Comparison of ENCODE assay signal across 8 cellular contexts in the genomic region with DNA sequence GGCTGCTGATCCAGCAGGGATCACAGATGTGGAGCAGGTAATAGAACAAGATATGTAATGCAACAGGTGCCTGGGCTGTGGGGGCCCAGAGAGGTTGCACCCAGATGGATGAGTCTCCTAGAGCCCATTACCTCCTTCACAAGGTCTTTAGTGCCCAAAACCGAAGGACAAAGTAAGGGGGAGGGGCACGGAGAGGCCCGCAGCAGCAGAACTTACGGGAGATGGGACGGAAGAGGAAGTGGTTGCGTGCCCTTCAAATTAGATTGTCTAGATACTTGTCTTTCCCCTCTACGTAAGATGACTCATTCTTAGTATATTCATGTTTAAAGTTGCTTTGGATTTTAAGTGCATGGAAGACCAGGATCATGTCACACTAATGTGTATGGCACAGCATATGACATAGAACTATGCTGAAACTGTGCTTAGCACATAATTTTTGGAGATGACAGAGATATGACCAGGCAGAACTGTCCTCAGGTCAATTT. TPM values are rescaled to one million over a fixed set of nuclear protein-coding genes. Genes with fewer than 3 reads are reported as not detected.
DNase-seq lines count a peak whose midpoint lies in the region; ATAC-seq and TF ChIP-seq lines count a peak whose summit lies in the region.

No MANE protein-coding gene starts in this region.

- no peak overlapping the region for H3K4me2 ChIP-seq in fibroblast of lung (ENCODE audit: extremely low read depth, insufficient read depth, low read length)

- no peak for TF ChIP-seq CTCF in CD8-positive, alpha-beta T cell (IDR thresholded peaks at IDR 0.05)
- no peak for TF ChIP-seq CTCF in fibroblast of lung (conservative IDR thresholded peaks at IDR 0.05 in 1 of 2, IDR thresholded peaks at IDR 0.05 in 1 of 2; ENCODE audit: low read depth in 1 of 2, low read length in 2 of 2)

- peaks cover 30% of the 10 kb centered on the region for H3K4me1 Mint-ChIP-seq in CD8-positive, alpha-beta T cell (ENCODE audit: low read depth)
- H3K4me1 Mint-ChIP-seq in activated CD4-positive, alpha-beta memory T cell treated with anti-CD3 and anti-CD28 coated beads for 36 hours (ENCODE audit: low read depth), result peaks cover 31% of the 10 kb centered on the region

- H3K27me3 ChIP-seq in CD8-positive, alpha-beta T cell (ENCODE audit: insufficient read depth, low read length), result no peaks in the 10 kb centered on the region
- H3K27me3 ChIP-seq in fibroblast of lung (ENCODE audit: control insufficient read depth, insufficient read depth, low read length), result no peaks in the 10 kb centered on the region

- H3K4me1 ChIP-seq in CD8-positive, alpha-beta T cell (ENCODE audit: insufficient read depth, low read length), result peaks cover 24% of the 10 kb centered on the region
- no peaks in the 10 kb centered on the region for H3K4me1 ChIP-seq in fibroblast of lung (ENCODE audit: control insufficient read depth, extremely low read depth, insufficient read depth, low read length)

- no peaks in the 10 kb centered on the region for H3K36me3 Mint-ChIP-seq in CD8-positive, alpha-beta T cell
- H3K36me3 Mint-ChIP-seq in activated CD4-positive, alpha-beta memory T cell treated with anti-CD3 and anti-CD28 coated beads for 36 hours, result no peaks in the 10 kb centered on the region

- H2AFZ ChIP-seq in fibroblast of lung (ENCODE audit: low read length), result no peak overlapping the region

- intact Hi-C loops in CD8-positive, alpha-beta T cell (cut with DNase I, micrococcal nuclease), result loop anchor here (1.0 to 10.0 kb wide), 10 partner anchors 13 to 1498 kb away; a partner anchor contains a TSS
- intact Hi-C loops in activated CD4-positive, alpha-beta memory T cell treated with anti-CD3 and anti-CD28 coated beads for 36 hours (cut with micrococcal nuclease), result loop anchor here (1.0 to 10.0 kb wide), 14 partner anchors 38 to 1092 kb away; a partner anchor contains a TSS

- peak overlapping the region; percentile 76 for H3K4me3 Mint-ChIP-seq in CD8-positive, alpha-beta T cell
- H3K4me3 Mint-ChIP-seq in activated CD4-positive, alpha-beta memory T cell treated with anti-CD3 and anti-CD28 coated beads for 36 hours, result peak overlapping the region; percentile 64

- no peaks in the 10 kb centered on the region for H3K9me3 Mint-ChIP-seq in CD8-positive, alpha-beta T cell
- H3K9me3 Mint-ChIP-seq in activated CD4-positive, alpha-beta memory T cell treated with anti-CD3 and anti-CD28 coated beads for 36 hours, result no peaks in the 10 kb centered on the region

- H3K79me2 ChIP-seq in fibroblast of lung (ENCODE audit: control insufficient read depth, insufficient read depth, low read length), result no peaks in the 10 kb centered on the region

- DNase-seq in CD8-positive, alpha-beta T cell, result peak; percentile 22 to 85 (median 67)
- peak; percentile 61 for DNase-seq in M059J (ENCODE audit: low read depth)
- DNase-seq in activated CD4-positive, alpha-beta memory T cell treated with anti-CD3 and anti-CD28 coated beads for 36 hours, result peak; percentile 87
- peak; percentile 23 to 76 for DNase-seq in fibroblast of lung (ENCODE audit: low read depth in 2 of 2)
- DNase-seq in stimulated activated CD4-positive, alpha-beta T cell treated with anti-CD3 and anti-CD28 coated beads, Interleukin-4, amount 100 ng/mL, for 1 hour, result peak; percentile 59
- no peak for DNase-seq in NCI-H1048 (lab: John Stamatoyannopoulos, UW)
- DNase-seq in globus pallidus (ENCODE audit: low spot score), result no peak

- POLR2A ChIA-PET in CD8-positive, alpha-beta T cell (lab: Charles Lee), result interaction anchor here (1.5 to 1.9 kb wide), 2 partner anchors 13 to 144 kb away, joined by 5 to 6 read pairs; a partner anchor contains a TSS
- POLR2A ChIA-PET in activated CD4-positive, alpha-beta memory T cell treated with anti-CD3 and anti-CD28 coated beads for 36 hours (lab: Charles Lee), result interaction anchor here (0.8 kb wide), 1 partner anchor 12 kb away, joined by 4 read pairs; no protein-coding TSS in a partner anchor

- peak; percentile 91 for ATAC-seq in CD8-positive, alpha-beta T cell
- ATAC-seq in GM21723 (IDR thresholded peaks at IDR 0.05; ENCODE audit: unreplicated experiment), result peak; percentile 66

- CTCF ChIA-PET in CD8-positive, alpha-beta T cell (lab: Charles Lee), result interaction anchor here (0.6 to 1.8 kb wide), 13 partner anchors 10 to 1093 kb away, joined by 3 to 9 read pairs (median 4); no protein-coding TSS in a partner anchor
- CTCF ChIA-PET in activated CD4-positive, alpha-beta memory T cell treated with anti-CD3 and anti-CD28 coated beads for 36 hours (lab: Charles Lee), result interaction anchor here (0.6 to 2.6 kb wide), 30 partner anchors 12 to 1160 kb away, joined by 3 to 27 read pairs (median 4); a partner anchor contains a TSS

- H4K20me1 ChIP-seq in fibroblast of lung (ENCODE audit: control insufficient read depth, extremely low read depth, insufficient read depth, low read length), result no peaks in the 10 kb centered on the region

- peak overlapping the region; percentile 17 for H3K4me3 ChIP-seq in CD8-positive, alpha-beta T cell (ENCODE audit: low read depth, low read length)
- H3K4me3 ChIP-seq in fibroblast of lung (replicated peaks in 1 of 4; ENCODE audit: control extremely low read depth in 1 of 4, insufficient read depth in 1 of 4, low read depth in 3 of 4, low read length in 4 of 4), result no peak overlapping the region

- peak overlapping the region; percentile 25 for H3K27ac ChIP-seq in CD8-positive, alpha-beta T cell (ENCODE audit: low read depth, low read length)
- H3K27ac ChIP-seq in fibroblast of lung (ENCODE audit: insufficient read depth, low read length), result no peak overlapping the region

- H3K9ac ChIP-seq in fibroblast of lung (ENCODE audit: insufficient read depth, low read length), result no peak overlapping the region

- H3K36me3 ChIP-seq in CD8-positive, alpha-beta T cell (ENCODE audit: insufficient read depth, low read length), result no peaks in the 10 kb centered on the region
- H3K36me3 ChIP-seq in fibroblast of lung (ENCODE audit: control insufficient read depth, insufficient read depth, low read length), result no peaks in the 10 kb centered on the region

- H3K9me3 ChIP-seq in CD8-positive, alpha-beta T cell (ENCODE audit: low read length), result no peaks in the 10 kb centered on the region
- no peaks in the 10 kb centered on the region for H3K9me3 ChIP-seq in fibroblast of lung (ENCODE audit: control insufficient read depth, insufficient read depth, low read depth, low read length)

- no peaks in the 10 kb centered on the region for H3K27me3 Mint-ChIP-seq in CD8-positive, alpha-beta T cell (ENCODE audit: low read depth)
- H3K27me3 Mint-ChIP-seq in activated CD4-positive, alpha-beta memory T cell treated with anti-CD3 and anti-CD28 coated beads for 36 hours, result no peaks in the 10 kb centered on the region

- peak overlapping the region; percentile 97 for H3K27ac Mint-ChIP-seq in CD8-positive, alpha-beta T cell
- peak overlapping the region; percentile 96 for H3K27ac Mint-ChIP-seq in activated CD4-positive, alpha-beta memory T cell treated with anti-CD3 and anti-CD28 coated beads for 36 hours

RNA-seq across cellular contexts. Expression of a gene that starts 5.7 kb away (rescaled TPM):
- total RNA-seq in CD8-positive, alpha-beta T cell, result 1 to 10 TPM; 7.3 to 7.5 TPM
- total RNA-seq in M059J (2014; rRNA removed; shearing (Covaris generic)), result 17.5 and 19.8 TPM in 2 replicates
- total RNA-seq in activated CD4-positive, alpha-beta memory T cell treated with anti-CD3 and anti-CD28 coated beads for 36 hours, result 10 to 100 TPM; 35.6 to 40.4 TPM
- total RNA-seq in fibroblast of lung, result 14.2 and 14.9 TPM in 2 replicates
- 16.0 and 21.8 TPM in 2 replicates for polyA plus RNA-seq in fibroblast of lung
- 9.5 and 13.6 TPM in 2 replicates for polyA plus RNA-seq in fibroblast of lung (2012)
- 0.41 and 2.1 TPM in 2 replicates for polyA minus RNA-seq in fibroblast of lung (ENCODE audit: low replicate concordance)

RNA-seq across cellular contexts. Expression of a gene that starts 12.7 kb away (rescaled TPM):
- total RNA-seq in CD8-positive, alpha-beta T cell, result 1 to 10 TPM; 5.0 to 7.5 TPM
- 6.1 and 12.2 TPM in 2 replicates for total RNA-seq in M059J (2014; rRNA removed; shearing (Covaris generic))
- 10 to 100 TPM; 16.2 to 16.9 TPM for total RNA-seq in activated CD4-positive, alpha-beta memory T cell treated with anti-CD3 and anti-CD28 coated beads for 36 hours
- 9.6 and 10.3 TPM in 2 replicates for total RNA-seq in fibroblast of lung
- polyA plus RNA-seq in fibroblast of lung, result 6.8 and 10.2 TPM in 2 replicates
- 5.5 and 7.7 TPM in 2 replicates for polyA plus RNA-seq in fibroblast of lung (2012)
- 3.5 and 14.5 TPM in 2 replicates for polyA minus RNA-seq in fibroblast of lung (ENCODE audit: low replicate concordance)

Comparison
In these comparisons a context has a peak if more than half of its experiments do, and no peak if none do; other contexts are left out.
1. DNase-seq: peak in CD8-positive, alpha-beta T cell (7 of 7), M059J (single experiment), activated CD4-positive, alpha-beta memory T cell treated with anti-CD3 and anti-CD28 coated beads for 36 hours (single experiment), fibroblast of lung (2 of 2) and stimulated activated CD4-positive, alpha-beta T cell treated with anti-CD3 and anti-CD28 coated beads, Interleukin-4, amount 100 ng/mL, for 1 hour (single experiment); none in NCI-H1048 (single experiment) and globus pallidus (single experiment).